9 cellular contexts compared by ENCODE assay signal in the genomic region with DNA sequence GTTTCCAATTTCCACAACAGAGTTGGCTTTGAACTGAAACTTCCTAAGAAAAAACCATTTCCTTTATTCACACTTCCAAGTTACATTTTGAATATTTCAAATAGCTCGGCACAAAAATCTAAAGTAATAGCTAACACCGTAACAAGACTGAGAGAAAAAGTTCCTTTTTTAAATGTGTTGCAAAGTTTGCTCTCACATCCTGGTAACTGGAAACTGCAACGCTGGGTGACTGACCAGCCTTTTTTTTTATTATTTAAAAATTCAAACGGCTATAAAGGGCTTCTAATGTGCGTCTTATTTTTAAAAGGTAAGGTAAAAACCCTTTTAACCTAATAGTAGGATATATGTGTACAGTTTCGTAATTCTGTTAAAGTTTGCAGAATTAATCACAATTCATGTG. TPM values are rescaled to one million over a fixed set of nuclear protein-coding genes. Genes with fewer than 3 reads are reported as not detected.
DNase-seq lines count a peak whose midpoint lies in the region; ATAC-seq, FAIRE-seq and TF ChIP-seq lines count a peak whose summit lies in the region.
"Had no signal": no experiment of that assay in that cellular context is flagged by ENCODE, and none has a peak within 500 bp of the region (broad histone marks: within the 10 kb centered on the region; RNA-seq: fewer than 3 reads in every experiment).

No MANE protein-coding gene starts in this region.

- H3K27me3 ChIP-seq in heart right ventricle (no peaks in the 10 kb centered on the region), lung (ENCODE audit: control insufficient read depth, insufficient read depth) (no peaks in the 10 kb centered on the region), uterus (no peaks in the 10 kb centered on the region)

- peaks cover 5 to 64% (median 56%) of the 10 kb centered on the region in 9 donors for H3K4me1 ChIP-seq in heart right ventricle
- H3K4me1 ChIP-seq in lung (ENCODE audit: control insufficient read depth in 2 of 2, insufficient read depth in 2 of 2, low read length in 2 of 2): peaks cover 2 to 17% of the 10 kb centered on the region in 2 donors
- peaks cover 0 to 7% of the 10 kb centered on the region in 2 donors for H3K4me1 ChIP-seq in uterus

- H3K27ac ChIP-seq in heart right ventricle: peak overlapping the region in 8 of 10 donors; percentile 95 to 98 (median 98)
- peak overlapping the region; percentile 65 to 98 for H3K27ac ChIP-seq in lung (ENCODE audit: low read depth in 1 of 2, low read length in 1 of 2)
- H3K27ac ChIP-seq in uterus: peak overlapping the region; percentile 99

- intact Hi-C loops in heart right ventricle (cut with DNase I) (loop anchor here in 8 of 10 donors (5.0 to 10.0 kb wide), 4 partner anchors 64 to 146 kb away; partner anchors contain the start of gene GALM (in 7 of the 8)), Right ventricle myocardium inferior (cut with DNase I) (no loop called here), uterus (cut with DNase I; ENCODE audit: low total_unique reads) (loop anchor here (10.0 kb wide), 1 partner anchor 124 kb away; no protein-coding TSS in a partner anchor)

- no peak for FAIRE-seq in D721Med (lab: Jason Lieb, UNC)
- FAIRE-seq: islet of Langerhans had no signal

- no peak for TF ChIP-seq POLR2A in uterus (IDR thresholded peaks at IDR 0.05)

- DNase-seq in heart right ventricle (no peak), Right ventricle myocardium inferior (ENCODE audit: missing footprints) (no peak), astrocyte of the hippocampus (ENCODE audit: low read depth, low spot score) (peak; percentile 20), lung (ENCODE audit: low spot score) (no peak), uterus (no peak), D721Med (ENCODE audit: insufficient read length, low spot score) (no peak)

- ATAC-seq in heart right ventricle: no peak
- no peak for ATAC-seq in Right ventricle myocardium inferior
- ATAC-seq in lung (ENCODE audit: insufficient read depth, low FRiP score): no peak
- ATAC-seq in HG03378 (IDR thresholded peaks at IDR 0.05; ENCODE audit: unreplicated experiment): no peak
- ATAC-seq in GM21360 (IDR thresholded peaks at IDR 0.05; ENCODE audit: unreplicated experiment): no peak

- no peak for TF ChIP-seq CTCF in heart right ventricle (IDR thresholded peaks at IDR 0.05)
- TF ChIP-seq CTCF in lung (IDR thresholded peaks at IDR 0.05; ENCODE audit: control extremely low read depth, extremely low read depth): no peak
- TF ChIP-seq CTCF in uterus (IDR thresholded peaks at IDR 0.05): no peak
- no peak for TF ChIP-seq CTCF in D721Med (IDR thresholded peaks at IDR 0.05; ENCODE audit: insufficient read depth, missing control alignments)

- H3K4me3 ChIP-seq in heart right ventricle (peak overlapping the region in 9 of 10 donors; percentile 65 to 97 (median 90)), lung (no peak overlapping the region), uterus (peak overlapping the region; percentile 71 to 77)

- 3 to 4% methylated on average over 6 of the region's 6 CpGs for WGBS in heart right ventricle, 2 donors
- WGBS in lung, 2 donors: 8% methylated on average over 6 of the region's 6 CpGs

- no peaks in the 10 kb centered on the region for H3K9me3 ChIP-seq in heart right ventricle
- no peaks in the 10 kb centered on the region for H3K9me3 ChIP-seq in lung (ENCODE audit: control insufficient read depth in 2 of 2, insufficient read depth in 1 of 2, low read length in 1 of 2)
- no peaks in the 10 kb centered on the region for H3K9me3 ChIP-seq in uterus

- H3K36me3 ChIP-seq in heart right ventricle (no peaks in the 10 kb centered on the region), lung (ENCODE audit: control insufficient read depth in 2 of 2, insufficient read depth in 2 of 2, low read length in 2 of 2) (no peaks in the 10 kb centered on the region), uterus (no peaks in the 10 kb centered on the region)

RNA-seq across cellular contexts. Expression of gene HNRNPLL, which starts 1.7 kb away (rescaled TPM):
- total RNA-seq in heart right ventricle (10 to 100 TPM; 22.4 to 32.7 (median 25.9) TPM), Right ventricle myocardium inferior (22.5 TPM), lung (10 to 100 TPM; 43.7 to 88.8 TPM), uterus (100 to 1,000 TPM in 1 of 4 donors, 10 to 100 TPM in 3; 35.6 to 100 (median 55.4) TPM)
- polyA plus RNA-seq in heart right ventricle (10 to 100 TPM in 1 of 2 donors, 1 to 10 TPM in 1; 8.9 to 13.6 TPM), lung (10 to 100 TPM; 12.4 to 17.7 TPM)
